ENCODE assay signal across 11 cellular contexts in the genomic region with DNA sequence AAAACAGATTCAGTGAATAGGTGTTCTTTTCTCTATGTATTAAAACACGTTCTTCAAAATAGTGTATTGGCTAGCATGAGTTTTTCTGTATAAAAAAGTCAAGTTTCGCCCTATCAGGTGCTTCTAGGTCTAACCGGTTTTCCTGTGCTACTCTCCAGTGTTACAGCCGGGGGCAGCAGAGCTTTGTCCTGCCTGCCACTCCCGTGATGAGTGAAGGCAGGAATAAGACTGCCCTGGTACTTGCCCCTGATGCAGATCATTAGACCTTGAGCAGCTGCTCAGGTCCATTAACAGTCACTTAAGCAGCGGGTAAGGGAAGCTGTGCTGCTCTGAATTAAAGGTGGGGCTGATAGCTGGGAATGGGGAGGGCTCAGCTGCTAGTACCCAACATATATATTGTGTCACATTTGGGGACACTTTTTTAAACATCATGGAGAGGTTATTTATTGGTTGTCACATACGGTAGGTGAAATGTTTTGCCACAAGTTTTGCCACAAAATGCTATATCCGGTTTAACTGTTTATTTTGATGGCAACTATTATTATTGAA. TPM values are rescaled to one million over a fixed set of nuclear protein-coding genes. Genes with fewer than 3 reads are reported as not detected.
A peak's percentile ranks its signal among the peaks of the same experiment; 100 is the strongest.
DNase-seq lines count a peak whose midpoint lies in the region; ATAC-seq and TF ChIP-seq lines count a peak whose summit lies in the region.
"Had no signal": no experiment of that assay in that cellular context is flagged by ENCODE, and none has a peak within 500 bp of the region (broad histone marks: within the 10 kb centered on the region; RNA-seq: fewer than 3 reads in every experiment).

No MANE protein-coding gene starts in this region.

- H3K36me3 ChIP-seq in H7 (replicated peaks; ENCODE audit: control insufficient read depth, insufficient read depth, low read length): no peaks in the 10 kb centered on the region

- DNase-seq in H7 (peak; percentile 44), NCI-H748 (lab: John Stamatoyannopoulos, UW; ENCODE audit: unreplicated experiment) (peak; percentile 58), epithelial cell of esophagus (ENCODE audit: low read depth) (peak; percentile 65), retinal pigment epithelial cell (ENCODE audit: low read depth) (no peak)
- no peak for DNase-seq in stimulated activated CD4-positive, alpha-beta T cell treated with anti-CD3 and anti-CD28 coated beads, Interleukin-4, amount 100 ng/mL, for 4 hours
- DNase-seq: activated T-cell treated with anti-CD3 and anti-CD28 coated beads for 4 hours; effector CD8-positive, alpha-beta T cell had no signal

- TF ChIP-seq CTCF in epithelial cell of esophagus (IDR thresholded peaks at IDR 0.05; ENCODE audit: insufficient read depth, low read depth, low read length, missing control alignments) (peak; percentile 62), retinal pigment epithelial cell (conservative IDR thresholded peaks at IDR 0.05; ENCODE audit: low read depth, low read length) (peak; percentile 32)

- ATAC-seq in GM21381 (IDR thresholded peaks at IDR 0.05; ENCODE audit: unreplicated experiment) (no peak), GM18907 (IDR thresholded peaks at IDR 0.05; ENCODE audit: unreplicated experiment) (no peak), HG02852 (IDR thresholded peaks at IDR 0.05; ENCODE audit: unreplicated experiment) (no peak)

- H3K27me3 ChIP-seq in H7 (ENCODE audit: control insufficient read depth, insufficient read depth, low read length): peaks cover 17% of the 10 kb centered on the region

- H3K4me3 ChIP-seq in H7 (ENCODE audit: insufficient read depth, low read depth, low read length) (no peak overlapping the region), epithelial cell of esophagus (ENCODE audit: low read length) (no peak overlapping the region), retinal pigment epithelial cell (ENCODE audit: low read length) (no peak overlapping the region)

RNA-seq across cellular contexts. Expression of gene UNC13C, which starts 1.3 kb away (rescaled TPM):
- 0.03 TPM in 1 of 2 replicates, not detected in the other for total RNA-seq in H7 (2014; rRNA removed; shearing (Covaris generic))
- total RNA-seq: lung microvascular endothelial cell had no signal

Comparison
In these comparisons a context has a peak if more than half of its experiments do, and no peak if none do; other contexts are left out.
1. DNase-seq: peak in H7 (single experiment), NCI-H748 (single experiment) and epithelial cell of esophagus (single experiment); none in retinal pigment epithelial cell (single experiment) and stimulated activated CD4-positive, alpha-beta T cell treated with anti-CD3 and anti-CD28 coated beads, Interleukin-4, amount 100 ng/mL, for 4 hours (0 of 2).